Comparison of ENCODE assay signal across 8 cellular contexts in genomic region chr1:154272217-154272998, GRCh38. TPM values are rescaled to one million over a fixed set of nuclear protein-coding genes. Genes with fewer than 3 reads are reported as not detected.
DNase-seq lines count a peak whose midpoint lies in the region; TF ChIP-seq lines count a peak whose summit lies in the region.

TSS of gene HAX1 (plus strand) at chr1:154272629. CDS start at chr1:154272724, 95 bp downstream.

- peaks cover 7% of the 10 kb centered on the region for H3K79me2 ChIP-seq in neural cell (replicated peaks; ENCODE audit: insufficient read depth, low read length)

- peak; percentile 84 for TF ChIP-seq POLR2A in Raji (IDR thresholded peaks at IDR 0.05; ENCODE audit: insufficient read depth, low read depth, low read length)

- no peaks in the 10 kb centered on the region for H4K20me1 ChIP-seq in neural cell (ENCODE audit: insufficient read depth)

- no peaks in the 10 kb centered on the region for H3K27me3 ChIP-seq in neural cell (ENCODE audit: insufficient read depth, low read depth, low read length)
- H3K27me3 ChIP-seq in stomach smooth muscle (ENCODE audit: control insufficient read depth in 1 of 2, insufficient read depth in 2 of 2, low read length in 2 of 2): no peaks in the 10 kb centered on the region

- H3K36me3 ChIP-seq in neural cell (ENCODE audit: insufficient read depth, low read length) (no peaks in the 10 kb centered on the region), stomach smooth muscle (ENCODE audit: control insufficient read depth in 2 of 2, insufficient read depth in 2 of 2, low read length in 2 of 2) (peaks cover 26 to 31% of the 10 kb centered on the region in 2 donors)

- peak within 1 kb of the TSS; percentile 81 for H2AFZ ChIP-seq in neural cell (ENCODE audit: low read depth, low read length)

- peak; percentile 49 for TF ChIP-seq EP300 in neural cell (conservative IDR thresholded peaks at IDR 0.05; ENCODE audit: poor library complexity, severe bottlenecking)

- H3K4me1 ChIP-seq in stomach smooth muscle (ENCODE audit: control insufficient read depth, insufficient read depth, low read length): peaks cover 13% of the 10 kb centered on the region

- peak; percentile 97 for DNase-seq in ELR (ENCODE audit: low read depth)
- DNase-seq in H4 (ENCODE audit: low spot score): peak; percentile 96
- DNase-seq in LoVo (ENCODE audit: low spot score): peak; percentile 93
- peak; percentile 93 for DNase-seq in activated effector memory CD4-positive, alpha-beta T cell treated with Interleukin-2 at 50 U/mL for 16 hours
- peak; percentile 94 for DNase-seq in fibroblast of the conjunctiva (ENCODE audit: low read depth)

- H3F3A ChIP-seq in neural cell (ENCODE audit: insufficient read depth, low read length, poor library complexity, severe bottlenecking): no peaks in the 10 kb centered on the region

- no peaks in the 10 kb centered on the region for H3K9me2 ChIP-seq in neural cell (ENCODE audit: insufficient read depth, low read length)

- H3K4me3 ChIP-seq in neural cell (ENCODE audit: low read length) (peak within 1 kb of the TSS; percentile 76), stomach smooth muscle (ENCODE audit: low read length in 2 of 2) (peak within 1 kb of the TSS; percentile 98 to 99)

- H3K27ac ChIP-seq in neural cell (ENCODE audit: low read length) (peak within 1 kb of the TSS; percentile 68), stomach smooth muscle (ENCODE audit: low read length) (peak within 1 kb of the TSS; percentile 86)

- TF ChIP-seq CTCF in neural cell (IDR thresholded peaks at IDR 0.05; ENCODE audit: poor library complexity, severe bottlenecking): peak; percentile 98

- no peaks in the 10 kb centered on the region for H3K9me3 ChIP-seq in neural cell (ENCODE audit: low read length)
- no peaks in the 10 kb centered on the region for H3K9me3 ChIP-seq in stomach smooth muscle (ENCODE audit: control insufficient read depth in 2 of 2, low read length in 2 of 2)

- H3K9ac ChIP-seq in neural cell (ENCODE audit: low read length) (peak within 1 kb of the TSS; percentile 75), stomach smooth muscle (ENCODE audit: low read length in 2 of 2) (peak within 1 kb of the TSS; percentile 99 to 100)

- TF ChIP-seq RAD21 in neural cell (conservative IDR thresholded peaks at IDR 0.05): peak; percentile 85

- H3K4me2 ChIP-seq in neural cell (ENCODE audit: low read length): peak within 1 kb of the TSS; percentile 93

TF ChIP-seq in neural cell, 6 proteins besides CTCF, POLR2A, EP300 and RAD21:
- TF ChIP-seq MXI1 (conservative IDR thresholded peaks at IDR 0.05; ENCODE audit: poor library complexity, severe bottlenecking) (peak; percentile 84), POLR2AphosphoS5 (IDR thresholded peaks at IDR 0.05) (peak; percentile 60), SMC3 (conservative IDR thresholded peaks at IDR 0.05; ENCODE audit: poor library complexity) (peak; percentile 79), TAF1 (IDR thresholded peaks at IDR 0.05; ENCODE audit: low read depth) (peak; percentile 58), EZH2 (IDR thresholded peaks at IDR 0.05; ENCODE audit: borderline replicate concordance, insufficient read depth, low read length, poor library complexity, severe bottlenecking) (no peak)
- TF ChIP-seq, protein P1, sequence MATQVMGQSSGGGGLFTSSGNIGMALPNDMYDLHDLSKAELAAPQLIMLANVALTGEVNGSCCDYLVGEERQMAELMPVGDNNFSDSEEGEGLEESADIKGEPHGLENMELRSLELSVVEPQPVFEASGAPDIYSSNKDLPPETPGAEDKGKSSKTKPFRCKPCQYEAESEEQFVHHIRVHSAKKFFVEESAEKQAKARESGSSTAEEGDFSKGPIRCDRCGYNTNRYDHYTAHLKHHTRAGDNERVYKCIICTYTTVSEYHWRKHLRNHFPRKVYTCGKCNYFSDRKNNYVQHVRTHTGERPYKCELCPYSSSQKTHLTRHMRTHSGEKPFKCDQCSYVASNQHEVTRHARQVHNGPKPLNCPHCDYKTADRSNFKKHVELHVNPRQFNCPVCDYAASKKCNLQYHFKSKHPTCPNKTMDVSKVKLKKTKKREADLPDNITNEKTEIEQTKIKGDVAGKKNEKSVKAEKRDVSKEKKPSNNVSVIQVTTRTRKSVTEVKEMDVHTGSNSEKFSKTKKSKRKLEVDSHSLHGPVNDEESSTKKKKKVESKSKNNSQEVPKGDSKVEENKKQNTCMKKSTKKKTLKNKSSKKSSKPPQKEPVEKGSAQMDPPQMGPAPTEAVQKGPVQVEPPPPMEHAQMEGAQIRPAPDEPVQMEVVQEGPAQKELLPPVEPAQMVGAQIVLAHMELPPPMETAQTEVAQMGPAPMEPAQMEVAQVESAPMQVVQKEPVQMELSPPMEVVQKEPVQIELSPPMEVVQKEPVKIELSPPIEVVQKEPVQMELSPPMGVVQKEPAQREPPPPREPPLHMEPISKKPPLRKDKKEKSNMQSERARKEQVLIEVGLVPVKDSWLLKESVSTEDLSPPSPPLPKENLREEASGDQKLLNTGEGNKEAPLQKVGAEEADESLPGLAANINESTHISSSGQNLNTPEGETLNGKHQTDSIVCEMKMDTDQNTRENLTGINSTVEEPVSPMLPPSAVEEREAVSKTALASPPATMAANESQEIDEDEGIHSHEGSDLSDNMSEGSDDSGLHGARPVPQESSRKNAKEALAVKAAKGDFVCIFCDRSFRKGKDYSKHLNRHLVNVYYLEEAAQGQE (IDR thresholded peaks at IDR 0.05; ENCODE audit: borderline replicate concordance): peak; percentile 77

RNA-seq across cellular contexts. Expression of gene HAX1, which starts in this region (rescaled TPM):
- 188 and 214 TPM in 2 replicates for total RNA-seq in H4 (2014; rRNA removed; shearing (Covaris generic))
- 126 and 155 TPM in 2 replicates for polyA plus RNA-seq in neural cell
- 67.2 and 71.2 TPM in 2 replicates for polyA minus RNA-seq in neural cell

Comparison
In these comparisons a context has a peak if more than half of its experiments do, and no peak if none do; other contexts are left out.
1. Peak in every context shown above with its lines: DNase-seq, H3K4me3 ChIP-seq and H3K27ac ChIP-seq.